In the genomic region with DNA sequence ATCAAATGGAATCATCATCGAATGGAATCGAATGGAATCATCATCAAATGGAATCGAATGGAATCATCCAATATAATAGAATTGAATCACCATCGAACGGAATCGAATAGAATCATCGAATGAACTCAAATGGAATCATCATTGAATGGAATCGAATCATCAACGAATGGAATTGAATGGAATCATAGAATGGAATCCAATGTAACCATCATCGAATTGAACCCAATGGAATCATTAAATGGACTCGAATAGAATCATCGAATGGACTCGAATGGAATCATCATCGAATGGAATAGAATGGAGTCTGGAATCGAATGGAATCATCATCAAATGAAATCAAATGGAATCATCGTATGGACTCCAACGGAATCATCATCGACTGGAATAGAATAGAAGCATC, we compare ENCODE assay signal across 7 cellular contexts.
DNase-seq lines count a peak whose midpoint lies in the region; ATAC-seq, FAIRE-seq and TF ChIP-seq lines count a peak whose summit lies in the region.
"Not testable (repeated sequence)": the region's sequence is repeated elsewhere in the genome, so short reads cannot be mapped to it uniquely, and the experiment has no call there.

No MANE protein-coding gene starts in this region.

- POLR2A ChIA-PET in HepG2 (lab: Yijun Ruan, JAX), result not testable (repeated sequence)

- not testable (repeated sequence) for H3K4me1 ChIP-seq in esophagus muscularis mucosa; HepG2 (ENCODE audit: insufficient read depth, low read length); small intestine (ENCODE audit: control insufficient read depth in 2 of 2, insufficient read depth in 1 of 2, low read depth in 1 of 2, low read length in 1 of 2)

- H3K4me2 ChIP-seq in HepG2 (ENCODE audit: low read depth, low read length), result not testable (repeated sequence)

- WGBS in esophagus muscularis mucosa, result 66% methylated on average over 18 of the region's 18 CpGs
- 40% methylated on average over 18 of the region's 18 CpGs for WGBS in HepG2 (ENCODE audit: low lambda C conversion rate)
- 79 to 84% (median 81%) methylated on average over 16 to 17 of the region's 18 CpGs for WGBS in small intestine, 3 donors

- not testable (repeated sequence) for H3K27ac ChIP-seq in brain microvascular endothelial cell; esophagus muscularis mucosa (replicated peaks in 1 of 4); HepG2 (ENCODE audit: extremely low read length, insufficient read depth, low read length); small intestine (ENCODE audit: low read depth in 1 of 2, low read length in 1 of 2)

- not testable (repeated sequence) for TF ChIP-seq CTCF in brain microvascular endothelial cell (IDR thresholded peaks at IDR 0.05; ENCODE audit: low read depth, low read length, missing control alignments); esophagus muscularis mucosa (IDR thresholded peaks at IDR 0.05); HepG2 (CRISPR knock-in tag; IDR thresholded peaks at IDR 0.05)

- H3K9me3 ChIP-seq in esophagus muscularis mucosa (peaks cover 0 to 19% (median 5%) of the 10 kb centered on the region in 4 donors), HepG2 (ENCODE audit: low read length) (peaks cover 21% of the 10 kb centered on the region)
- H3K9me3 ChIP-seq in small intestine (ENCODE audit: control insufficient read depth, low read depth), result not testable (repeated sequence)

- not testable (repeated sequence) for TF ChIP-seq RAD21 in HepG2 (CRISPR knock-in tag; IDR thresholded peaks at IDR 0.05)

- not testable (repeated sequence) for H3K36me3 ChIP-seq in brain microvascular endothelial cell (replicated peaks); esophagus muscularis mucosa; HepG2 (replicated peaks in 1 of 2; ENCODE audit: control insufficient read depth in 1 of 2, insufficient read depth in 2 of 2, low read length in 2 of 2); small intestine (ENCODE audit: control insufficient read depth in 2 of 2, insufficient read depth in 2 of 2, low read length in 2 of 2)

- FAIRE-seq in HepG2 (lab: Jason Lieb, UNC); small intestine (lab: Jason Lieb, UNC): not testable (repeated sequence)

- in situ Hi-C loops in ACHN (cut with HindIII; ENCODE audit: low pct_ligation_motif_present, low pct_unique_long_range_greater_than_20kb, low sequenced_read_pairs); SK-MEL-5 (cut with HindIII; ENCODE audit: low pct_unique_long_range_greater_than_20kb, low sequenced_read_pairs); brain microvascular endothelial cell (cut with HindIII; ENCODE audit: low pct_ligation_motif_present, low sequenced_read_pairs); HepG2 (cut with HindIII; ENCODE audit: extremely low pct_ligation_motif_present, low pct_unique_long_range_greater_than_20kb): not testable (repeated sequence)

- BruUV-seq in HepG2 (replicated peaks; lab: Mats Ljungman, UMichigan), result not testable (repeated sequence)

- DNase-seq in ACHN (peak; percentile 28), M059J (ENCODE audit: low read depth) (peak; percentile 7), SK-MEL-5 (ENCODE audit: low read depth, low spot score) (peak; percentile 3), brain microvascular endothelial cell (peak; percentile 36), esophagus muscularis mucosa (ENCODE audit: extremely low spot score) (peak; percentile 97), HepG2 (ENCODE audit: low spot score) (peak; percentile 33), small intestine (peak; percentile 13)

- not testable (repeated sequence) for TF ChIP-seq POLR2A in esophagus muscularis mucosa (IDR thresholded peaks at IDR 0.05; ENCODE audit: low read depth); HepG2 (IDR thresholded peaks at IDR 0.05; ENCODE audit: insufficient read depth in 1 of 2, low read depth in 2 of 2, low read length in 2 of 2)

- H3K9ac ChIP-seq in HepG2 (ENCODE audit: insufficient read depth, low read depth, low read length), result not testable (repeated sequence)

- TF ChIP-seq EP300 in esophagus muscularis mucosa (IDR thresholded peaks at IDR 0.05); HepG2 (IDR thresholded peaks at IDR 0.05; ENCODE audit: low read depth in 2 of 2, low read length in 2 of 2); HepG2 (CRISPR knock-in tag; IDR thresholded peaks at IDR 0.05; ENCODE audit: borderline replicate concordance): not testable (repeated sequence)

- H2AFZ ChIP-seq in HepG2 (ENCODE audit: low read length), result not testable (repeated sequence)

- CTCF ChIA-PET in HepG2 (lab: Yijun Ruan, JAX; ENCODE audit: low intra/inter-chr PET ratio, low total read pairs), result interaction anchor here (1.3 kb wide), 1 partner anchor 8 kb away, joined by 3 read pairs; no protein-coding TSS in a partner anchor

- not testable (repeated sequence) for H3K79me2 ChIP-seq in HepG2 (ENCODE audit: insufficient read depth, low read length)

- H4K20me1 ChIP-seq in HepG2 (ENCODE audit: insufficient read depth, low read length), result not testable (repeated sequence)

- H3K27me3 ChIP-seq in brain microvascular endothelial cell (replicated peaks); esophagus muscularis mucosa; HepG2 (ENCODE audit: control insufficient read depth in 1 of 2, insufficient read depth in 2 of 2, low read length in 2 of 2); small intestine (ENCODE audit: control insufficient read depth in 2 of 2, insufficient read depth in 2 of 2, low read length in 2 of 2): not testable (repeated sequence)

- H3K4me3 ChIP-seq in brain microvascular endothelial cell (ENCODE audit: low read depth, low read length); esophagus muscularis mucosa; HepG2 (replicated peaks in 1 of 3; ENCODE audit: insufficient read depth in 1 of 3, low read depth in 2 of 3, low read length in 3 of 3); small intestine (ENCODE audit: low read depth in 1 of 2, low read length in 2 of 2): not testable (repeated sequence)

- intact Hi-C loops in esophagus muscularis mucosa (cut with DNase I); HepG2 (cut with micrococcal nuclease; ENCODE audit: unreplicated experiment): not testable (repeated sequence)

- ATAC-seq in HepG2, result not testable (repeated sequence)

Comparison
In these comparisons a context has a peak if more than half of its experiments do, and no peak if none do; other contexts are left out.
1. DNase-seq: peak in every context shown above with its lines; median percentile 97 in esophagus muscularis mucosa; 36 in brain microvascular endothelial cell; 33 in HepG2; 28 in ACHN; 13 in small intestine; 7 in M059J; 3 in SK-MEL-5.